13 cellular contexts compared by ENCODE assay signal in the genomic region with DNA sequence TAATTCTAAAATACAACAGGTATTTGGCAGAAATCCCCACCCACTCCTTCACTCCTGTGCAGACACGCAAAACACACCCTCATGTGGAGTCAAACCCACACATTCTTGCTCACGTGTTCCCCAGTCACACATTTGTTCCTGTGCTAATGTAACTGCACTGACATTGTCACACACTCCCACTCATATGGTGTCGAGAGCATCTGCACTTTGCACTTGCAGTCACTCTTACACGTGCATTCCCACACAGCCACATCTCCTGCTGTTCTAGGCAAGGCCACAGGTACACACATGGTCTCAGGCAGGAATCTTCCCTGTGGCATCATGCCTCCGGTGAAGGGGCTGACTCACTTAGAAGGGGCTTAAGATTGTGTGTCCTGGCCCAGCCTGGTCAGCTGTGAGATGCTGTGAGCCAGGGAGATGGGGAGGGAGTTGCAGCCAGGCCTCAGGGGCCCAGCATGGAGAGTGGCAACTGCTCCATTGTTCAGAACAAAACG.
DNase-seq lines count a peak whose midpoint lies in the region; ATAC-seq, FAIRE-seq and TF ChIP-seq lines count a peak whose summit lies in the region.
"Had no signal": no experiment of that assay in that cellular context is flagged by ENCODE, and none has a peak within 500 bp of the region (broad histone marks: within the 10 kb centered on the region; RNA-seq: fewer than 3 reads in every experiment).

No MANE protein-coding gene starts in this region.

- 54 to 55% methylated on average over 6 of the region's 6 CpGs for whole genome bisulfite sequencing in body of pancreas, 2 donors
- WGBS in esophagus muscularis mucosa = 81% methylated on average over 6 of the region's 6 CpGs

- TF ChIP-seq POLR2A in body of pancreas (IDR thresholded peaks at IDR 0.05) = no peak
- no peak for TF ChIP-seq POLR2A in esophagus muscularis mucosa (IDR thresholded peaks at IDR 0.05; ENCODE audit: low read depth)

- peaks cover 21% of the 10 kb centered on the region for H3K4me1 ChIP-seq in body of pancreas
- no peaks in the 10 kb centered on the region for H3K4me1 ChIP-seq in esophagus muscularis mucosa
- H3K4me1 ChIP-seq: testis had no signal

- H3K27me3 ChIP-seq in body of pancreas = no peaks in the 10 kb centered on the region
- H3K27me3 ChIP-seq in esophagus muscularis mucosa = no peaks in the 10 kb centered on the region
- H3K27me3 ChIP-seq: testis had no signal

- H3K9me3 ChIP-seq in body of pancreas (no peaks in the 10 kb centered on the region), esophagus muscularis mucosa (no peaks in the 10 kb centered on the region)
- H3K9me3 ChIP-seq: testis had no signal

- H3K27ac ChIP-seq in body of pancreas = peak overlapping the region in 2 of 4 donors; percentile 56 to 67
- no peak overlapping the region for H3K27ac ChIP-seq in esophagus muscularis mucosa (replicated peaks in 1 of 4)
- H3K27ac ChIP-seq: coronary artery, testis had no signal

- no peak for TF ChIP-seq EP300 in esophagus muscularis mucosa (IDR thresholded peaks at IDR 0.05)

- DNase-seq in body of pancreas = no peak
- peak; percentile 72 for DNase-seq in left kidney (ENCODE audit: low read depth, low spot score)
- no peak for DNase-seq in urothelium cell line (ENCODE audit: low spot score)
- DNase-seq in esophagus muscularis mucosa (ENCODE audit: extremely low spot score) = no peak
- DNase-seq: activated B cell treated with CpG ODN at 0.5 μM for 24 hours, NCI-H1105 treated with DMSO at 0.1 percent for 48 hours, NCI-H526, testis had no signal

- peak; percentile 68 for ATAC-seq in HG03025 (IDR thresholded peaks at IDR 0.05; ENCODE audit: low FRiP score, unreplicated experiment)
- peak; percentile 12 for ATAC-seq in body of pancreas
- ATAC-seq in GM21576 (IDR thresholded peaks at IDR 0.05; ENCODE audit: unreplicated experiment) = no peak
- no peak for ATAC-seq in HG03159 (IDR thresholded peaks at IDR 0.05; ENCODE audit: unreplicated experiment)
- ATAC-seq: natural killer cell treated with Interleukin-12 subunit alpha and Interleukin-12 subunit beta and Interleukin-15 and Interleukin-18, amount 100 ng/mL, for 72 hours had no signal

- intact Hi-C loops in body of pancreas (cut with DNase I) (no loop called here), esophagus muscularis mucosa (cut with DNase I) (no loop called here)

- TF ChIP-seq CTCF in body of pancreas (IDR thresholded peaks at IDR 0.05) = no peak
- no peak for TF ChIP-seq CTCF in esophagus muscularis mucosa (IDR thresholded peaks at IDR 0.05)

- H3K36me3 ChIP-seq in body of pancreas (replicated peaks in 1 of 2; ENCODE audit: insufficient read depth in 1 of 2, low read depth in 2 of 2) (no peaks in the 10 kb centered on the region), esophagus muscularis mucosa (no peaks in the 10 kb centered on the region)

- FAIRE-seq in urothelium cell line (lab: Jason Lieb, UNC) = peak; percentile 48

- H3K4me3 ChIP-seq in body of pancreas = no peak overlapping the region
- H3K4me3 ChIP-seq in esophagus muscularis mucosa = no peak overlapping the region
- H3K4me3 ChIP-seq: coronary artery, testis had no signal

Comparison
In these comparisons a context has a peak if more than half of its experiments do, and no peak if none do; other contexts are left out.
1. ATAC-seq: peak in HG03025 (single experiment) and body of pancreas (single experiment); none in GM21576 (single experiment) and HG03159 (single experiment).